Comparison of ENCODE assay signal across 31 cellular contexts in the genomic region with DNA sequence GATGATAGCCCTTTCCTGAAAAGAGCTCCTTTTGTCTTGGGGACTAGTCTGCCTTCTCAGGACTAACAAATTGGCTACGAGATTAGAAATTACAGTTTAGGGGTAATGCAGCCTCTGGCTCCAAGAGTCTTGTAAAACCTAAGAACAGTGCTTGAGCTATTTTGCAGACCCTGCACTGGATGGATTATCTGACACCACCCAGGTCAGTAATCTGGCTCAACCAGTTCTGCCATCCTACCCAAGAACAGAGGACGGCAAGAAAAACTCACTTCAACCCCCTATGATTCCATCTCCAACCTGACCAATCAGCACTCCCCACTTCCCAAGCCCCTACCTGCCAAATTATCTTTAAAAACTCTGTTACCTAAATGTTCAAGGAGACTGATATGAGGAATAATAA.
"Had no signal": no experiment of that assay in that cellular context is flagged by ENCODE, and none has a peak within 500 bp of the region (broad histone marks: within the 10 kb centered on the region; RNA-seq: fewer than 3 reads in every experiment).

No MANE protein-coding gene starts in this region.

- H3K36me3 ChIP-seq: brain microvascular endothelial cell, gastroesophageal sphincter, left lung, lower lobe of right lung, ovary, prostate gland, stomach, thyroid gland, WERI-Rb-1 had no signal

- H3K27ac Mint-ChIP-seq: activated CD4-positive, alpha-beta memory T cell treated with anti-CD3 and anti-CD28 coated beads for 36 hours; activated CD4-positive, alpha-beta T cell treated with anti-CD3 and anti-CD28 coated beads, Interleukin-2, amount 10 ng/mL, durations not matched to agents 24 days and 14 days; activated T-cell treated with anti-CD3 and anti-CD28 coated beads, Interleukin-2, amount 50 U/mL, for 24 hours; effector memory CD8-positive, alpha-beta T cell; nephron progenitor cell; stimulated activated naive B cell treated with anti-CD40 and anti-IgM and Interleukin-4, amounts not matched to agents 10 μg/mL and 1 μg/mL and 100 μg/mL, for 72 hours; T-helper 17 cell had no signal

- H3K27me3 ChIP-seq: brain microvascular endothelial cell, gastroesophageal sphincter, left lung, ovary, stomach, thyroid gland had no signal

- ATAC-seq: effector memory CD8-positive, alpha-beta T cell; gastroesophageal sphincter; left lung; lower lobe of right lung; mucosa of descending colon; stimulated activated naive B cell treated with anti-CD40 and anti-IgM and Interleukin-4, amounts not matched to agents 10 μg/mL and 1 μg/mL and 100 μg/mL, for 72 hours; T-helper 17 cell had no signal

- H3K27me3 Mint-ChIP-seq: activated CD4-positive, alpha-beta memory T cell treated with anti-CD3 and anti-CD28 coated beads for 36 hours; activated CD4-positive, alpha-beta T cell treated with anti-CD3 and anti-CD28 coated beads, Interleukin-2, amount 10 ng/mL, durations not matched to agents 24 days and 14 days; effector memory CD8-positive, alpha-beta T cell; stimulated activated naive B cell treated with anti-CD40 and anti-IgM and Interleukin-4, amounts not matched to agents 10 μg/mL and 1 μg/mL and 100 μg/mL, for 72 hours; T-helper 17 cell had no signal

- H3K4me1 ChIP-seq: gastroesophageal sphincter, left lung, lower lobe of right lung, prostate gland, stomach, thyroid gland had no signal

- H3K9me3 Mint-ChIP-seq: activated CD4-positive, alpha-beta memory T cell treated with anti-CD3 and anti-CD28 coated beads for 36 hours; effector memory CD8-positive, alpha-beta T cell had no signal

- H3K4me3 Mint-ChIP-seq: activated CD4-positive, alpha-beta memory T cell treated with anti-CD3 and anti-CD28 coated beads for 36 hours; activated CD4-positive, alpha-beta T cell treated with anti-CD3 and anti-CD28 coated beads, Interleukin-2, amount 10 ng/mL, durations not matched to agents 24 days and 14 days; activated T-cell treated with anti-CD3 and anti-CD28 coated beads, Interleukin-2, amount 50 U/mL, for 24 hours; effector memory CD8-positive, alpha-beta T cell; nephron progenitor cell; stimulated activated naive B cell treated with anti-CD40 and anti-IgM and Interleukin-4, amounts not matched to agents 10 μg/mL and 1 μg/mL and 100 μg/mL, for 72 hours; T-helper 17 cell had no signal

- H3K36me3 Mint-ChIP-seq: activated CD4-positive, alpha-beta memory T cell treated with anti-CD3 and anti-CD28 coated beads for 36 hours; stimulated activated naive B cell treated with anti-CD40 and anti-IgM and Interleukin-4, amounts not matched to agents 10 μg/mL and 1 μg/mL and 100 μg/mL, for 72 hours had no signal

- H3K4me1 Mint-ChIP-seq: activated CD4-positive, alpha-beta T cell treated with anti-CD3 and anti-CD28 coated beads, Interleukin-2, amount 10 ng/mL, durations not matched to agents 24 days and 14 days; stimulated activated naive B cell treated with anti-CD40 and anti-IgM and Interleukin-4, amounts not matched to agents 10 μg/mL and 1 μg/mL and 100 μg/mL, for 72 hours; T-helper 17 cell had no signal

- H3K4me3 ChIP-seq: gastroesophageal sphincter, left lung, lower lobe of right lung, mucosa of descending colon, ovary, prostate gland, stomach, thyroid gland had no signal

- H3K27ac ChIP-seq: brain microvascular endothelial cell, gastroesophageal sphincter, left lung, lower lobe of right lung, ovary, prostate gland, stomach, thyroid gland, WERI-Rb-1 had no signal

- DNase-seq: activated CD4-positive, alpha-beta memory T cell treated with anti-CD3 and anti-CD28 coated beads for 36 hours; activated CD4-positive, alpha-beta T cell treated with anti-CD3 and anti-CD28 coated beads, Interleukin-2, amount 10 ng/mL, durations not matched to agents 24 days and 14 days; activated CD4-positive, CD25-positive, alpha-beta regulatory T cell treated with anti-CD3 and anti-CD28 coated beads, Interleukin-2, amount 50 U/mL, for 72 hours; activated CD8-positive, alpha-beta memory T cell treated with anti-CD3 and anti-CD28 coated beads, Interleukin-2, amount 50 U/mL, for 48 hours; activated gamma-delta T cell; activated naive CD4-positive, alpha-beta T cell treated with anti-CD3 and anti-CD28 coated beads, Interleukin-2, amount 50 U/mL, for 16 hours; activated T-cell treated with anti-CD3 and anti-CD28 coated beads, Interleukin-2, amount 50 U/mL, for 24 hours; amniotic stem cell; brain microvascular endothelial cell; cortex of kidney; effector memory CD8-positive, alpha-beta T cell; erythroblast; head of caudate nucleus; hypothalamus; kidney glomerular epithelial cell; left lung; lower lobe of right lung; mesenchymal stem cell; mucosa of descending colon; nephron progenitor cell; ovary; stimulated activated CD4-positive, alpha-beta T cell treated with anti-CD3 and anti-CD28 coated beads, Interleukin-15, amount 100 ng/mL, for 24 hours; stimulated activated CD4-positive, alpha-beta T cell treated with anti-CD3 and anti-CD28 coated beads, Interleukin-2, amount 100 ng/mL, for 24 hours; stimulated activated naive B cell treated with anti-CD40 and anti-IgM and Interleukin-4, amounts not matched to agents 10 μg/mL and 1 μg/mL and 100 μg/mL, for 72 hours; stomach; T-helper 17 cell; T1000; thyroid gland; WERI-Rb-1 had no signal

- H3K9me3 ChIP-seq: gastroesophageal sphincter, left lung, lower lobe of right lung, mucosa of descending colon, ovary, prostate gland, thyroid gland had no signal
